Comparison of ENCODE assay signal across 29 cellular contexts in the genomic region with DNA sequence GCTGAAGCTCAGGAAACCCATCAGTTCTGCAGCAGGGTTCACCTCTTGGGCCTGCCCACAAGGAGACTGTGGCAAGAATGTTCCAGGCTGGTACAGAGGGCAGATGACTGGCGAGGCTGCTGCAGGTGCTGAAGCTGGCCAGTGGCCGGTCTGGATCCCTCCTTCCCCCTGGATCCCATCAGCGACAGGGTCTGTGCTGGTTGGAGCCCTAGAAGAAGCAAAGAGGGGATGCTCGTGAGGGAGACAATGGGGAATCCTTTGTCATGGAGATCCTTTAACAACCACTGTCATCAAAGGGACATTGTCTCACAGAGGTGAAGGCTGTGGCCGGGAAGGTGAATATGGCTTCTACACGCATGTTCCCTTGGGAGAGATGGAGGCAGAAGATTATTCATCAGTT.
"Had no signal": no experiment of that assay in that cellular context is flagged by ENCODE, and none has a peak within 500 bp of the region (broad histone marks: within the 10 kb centered on the region; RNA-seq: fewer than 3 reads in every experiment).

No MANE protein-coding gene starts in this region.

- H3K27me3 Mint-ChIP-seq: activated CD4-positive, alpha-beta T cell treated with anti-CD3 and anti-CD28 coated beads, Interleukin-2, amount 10 ng/mL, durations not matched to agents 24 days and 14 days; activated CD8-positive, alpha-beta T cell treated with anti-CD3 and anti-CD28 coated beads for 36 hours; activated T-cell treated with anti-CD3 and anti-CD28 coated beads, Interleukin-2, amount 50 U/mL, for 24 hours had no signal

- H3K9ac ChIP-seq: SK-N-SH had no signal

- DNase-seq: activated CD4-positive, alpha-beta T cell treated with anti-CD3 and anti-CD28 coated beads, Interleukin-2, amount 10 ng/mL, durations not matched to agents 24 days and 14 days; activated CD4-positive, alpha-beta T cell treated with anti-CD3 and anti-CD28 coated beads, Interleukin-2, amount 50 U/mL, for 4 hours; activated CD8-positive, alpha-beta T cell treated with anti-CD3 and anti-CD28 coated beads for 36 hours; activated gamma-delta T cell; activated naive CD4-positive, alpha-beta T cell treated with anti-CD3 and anti-CD28 coated beads for 36 hours; activated T-cell treated with anti-CD3 and anti-CD28 coated beads, Interleukin-2, amount 50 U/mL, for 24 hours; adrenal gland; body of pancreas; Kasumi-1; KG1; MG63; NCI-H1048; NCI-H1105 treated with DMSO at 0.1 percent for 48 hours; NCI-H1436; NCI-H1694; NCI-H1930; NCI-H345; NCI-H524 treated with DMSO at 0.1 percent for 48 hours; PC-3; Peyer's patch; RPMI8226; SHP77 treated with DMSO at 0.1 percent for 48 hours; SK-N-SH had no signal

- H3K9me3 ChIP-seq: adrenal gland, body of pancreas, breast epithelium, MG63, Peyer's patch, SJSA1, SK-N-SH had no signal

- H3K27me3 ChIP-seq: adrenal gland, body of pancreas, breast epithelium, MG63, Peyer's patch, SJSA1 had no signal

- H3K27ac ChIP-seq: adrenal gland, body of pancreas, breast epithelium, Peyer's patch, SJSA1 had no signal

- H3K9me3 Mint-ChIP-seq: activated CD4-positive, alpha-beta T cell treated with anti-CD3 and anti-CD28 coated beads, Interleukin-2, amount 10 ng/mL, durations not matched to agents 24 days and 14 days; activated CD8-positive, alpha-beta T cell treated with anti-CD3 and anti-CD28 coated beads for 36 hours had no signal

- H3K4me2 ChIP-seq: SK-N-SH had no signal

- H3K4me3 ChIP-seq: adrenal gland, body of pancreas, breast epithelium, MG63, Peyer's patch, SJSA1 had no signal

- H3K4me3 Mint-ChIP-seq: activated CD4-positive, alpha-beta T cell treated with anti-CD3 and anti-CD28 coated beads, Interleukin-2, amount 10 ng/mL, durations not matched to agents 24 days and 14 days; activated CD8-positive, alpha-beta T cell treated with anti-CD3 and anti-CD28 coated beads for 36 hours; activated naive CD4-positive, alpha-beta T cell treated with anti-CD3 and anti-CD28 coated beads for 36 hours; activated T-cell treated with anti-CD3 and anti-CD28 coated beads, Interleukin-2, amount 50 U/mL, for 24 hours; T-helper 1 cell treated with Interleukin-12 subunit alpha and Interleukin-12 subunit beta and Interleukin-4 antibody, amounts not matched to agents 30 μg/mL and 1 μg/mL, for 36 hours; T-helper 2 cell treated with Interferon-gamma antibody and Interleukin-4, amounts not matched to agents 5 μg/mL and 100 μg/mL, for 36 hours had no signal

- H3K27ac Mint-ChIP-seq: activated CD4-positive, alpha-beta T cell treated with anti-CD3 and anti-CD28 coated beads, Interleukin-2, amount 10 ng/mL, durations not matched to agents 24 days and 14 days; activated CD8-positive, alpha-beta T cell treated with anti-CD3 and anti-CD28 coated beads for 36 hours; activated naive CD4-positive, alpha-beta T cell treated with anti-CD3 and anti-CD28 coated beads for 36 hours; activated naive CD4-positive, alpha-beta T cell treated with anti-CD3 and anti-CD28 coated beads, Interleukin-2, amount 50 U/mL, for 72 hours; activated T-cell treated with anti-CD3 and anti-CD28 coated beads, Interleukin-2, amount 50 U/mL, for 24 hours; activated T-helper 2 cell treated with anti-CD3 and anti-CD28 coated beads, Interferon-gamma antibody, Interleukin-2, Interleukin-4, amounts not matched to agents 10 μg/mL and 5 μg/mL and 100 μg/mL, durations not matched to agents 14 hours and 24 hours and 36 hours; T-helper 1 cell treated with Interleukin-12 subunit alpha and Interleukin-12 subunit beta and Interleukin-4 antibody, amounts not matched to agents 30 μg/mL and 1 μg/mL, for 36 hours; T-helper 2 cell treated with Interferon-gamma antibody and Interleukin-4, amounts not matched to agents 5 μg/mL and 100 μg/mL, for 36 hours had no signal

- H3K4me1 ChIP-seq: adrenal gland, body of pancreas, breast epithelium, Peyer's patch had no signal

- ATAC-seq: activated CD8-positive, alpha-beta T cell treated with anti-CD3 and anti-CD28 coated beads for 36 hours; activated naive CD4-positive, alpha-beta T cell treated with anti-CD3 and anti-CD28 coated beads, Interleukin-2, amount 50 U/mL, for 72 hours; body of pancreas; PC-3 had no signal

- H3K4me1 Mint-ChIP-seq: activated CD4-positive, alpha-beta T cell treated with anti-CD3 and anti-CD28 coated beads, Interleukin-2, amount 10 ng/mL, durations not matched to agents 24 days and 14 days had no signal

- H3K36me3 Mint-ChIP-seq: activated naive CD4-positive, alpha-beta T cell treated with anti-CD3 and anti-CD28 coated beads, Interleukin-2, amount 50 U/mL, for 72 hours had no signal

- H3K9me2 ChIP-seq: SK-N-SH had no signal

- H3K36me3 ChIP-seq: adrenal gland, breast epithelium, MG63, Peyer's patch, SJSA1 had no signal
